ENCODE assay signal across 5 cellular contexts in genomic region chr2:130544978-130545377, GRCh38. TPM values are rescaled to one million over a fixed set of nuclear protein-coding genes. Genes with fewer than 3 reads are reported as not detected.
"Had no signal": no experiment of that assay in that cellular context is flagged by ENCODE, and none has a peak within 500 bp of the region (broad histone marks: within the 10 kb centered on the region; RNA-seq: fewer than 3 reads in every experiment).

No MANE protein-coding gene starts in this region.

RNA-seq across cellular contexts. Expression of gene CFC1B, which starts 24.0 kb away (rescaled TPM):
- total RNA-seq: HepG2, HT-29, HT1080, IMR-90 had no signal
- polyA plus RNA-seq: HepG2, IgD-negative memory B cell, IMR-90 had no signal

RNA-seq across cellular contexts. Expression of gene POTEI, which starts 35.9 kb away (rescaled TPM):
- total RNA-seq: IMR-90 had no signal
- polyA plus RNA-seq: IgD-negative memory B cell, IMR-90 had no signal

RNA-seq across cellular contexts. Expression of gene CFC1, which starts 54.4 kb away (rescaled TPM):
- total RNA-seq: HepG2, HT-29, HT1080, IMR-90 had no signal
- polyA plus RNA-seq: HepG2, IgD-negative memory B cell, IMR-90 had no signal
